22 cellular contexts compared by ENCODE assay signal in genomic region chr3:187122261-187122660, GRCh38.
"Had no signal": no experiment of that assay in that cellular context is flagged by ENCODE, and none has a peak within 500 bp of the region (broad histone marks: within the 10 kb centered on the region; RNA-seq: fewer than 3 reads in every experiment).

No MANE protein-coding gene starts in this region.

- H3K4me2 ChIP-seq: smooth muscle cell had no signal

- ATAC-seq: effector memory CD8-positive, alpha-beta T cell; left lobe of liver; naive thymus-derived CD8-positive, alpha-beta T cell; sciatic nerve had no signal

- H3K27ac ChIP-seq: esophagus squamous epithelium, prostate gland, right atrium auricular region, stomach, testis, tibial artery, upper lobe of left lung had no signal

- H3K4me1 ChIP-seq: esophagus squamous epithelium, prostate gland, right atrium auricular region, stomach, testis, tibial artery, upper lobe of left lung had no signal

- H3K27me3 ChIP-seq: esophagus squamous epithelium, right atrium auricular region, stomach, testis, tibial artery, upper lobe of left lung had no signal

- H3K9me3 ChIP-seq: esophagus squamous epithelium, prostate gland, right atrium auricular region, stomach, testis, tibial artery, upper lobe of left lung had no signal

- H3K36me3 ChIP-seq: prostate gland, right atrium auricular region, stomach, upper lobe of left lung had no signal

- H3K4me3 ChIP-seq: esophagus squamous epithelium, prostate gland, right atrium auricular region, smooth muscle cell, stomach, testis, tibial artery, upper lobe of left lung had no signal

- DNase-seq: cortex of kidney; effector memory CD8-positive, alpha-beta T cell; erythroblast; esophagus squamous epithelium; kidney; naive thymus-derived CD8-positive, alpha-beta T cell; nephron progenitor cell; nucleus accumbens; stimulated activated CD4-positive, alpha-beta T cell treated with anti-CD3 and anti-CD28 coated beads, Interleukin-12 subunit alpha, Interleukin-12 subunit beta, amount 100 ng/mL, for 4 hours; stimulated activated CD4-positive, alpha-beta T cell treated with anti-CD3 and anti-CD28 coated beads, Interleukin-1b, Interleukin-23, amount 100 ng/mL, for 48 hours; stimulated activated CD4-positive, alpha-beta T cell treated with anti-CD3 and anti-CD28 coated beads, Interleukin-4, amount 100 ng/mL, for 1 hour; stimulated activated CD8-positive, alpha-beta memory T cell treated with anti-CD3 and anti-CD28 coated beads, Interleukin-4, amount 100 ng/mL, for 48 hours; stimulated activated naive CD4-positive, alpha-beta T cell treated with Interleukin-2 at 50 U/mL for 16 hours; stomach; testis; tibial artery; upper lobe of left lung had no signal
